ENCODE assay signal across 31 cellular contexts in genomic region chr9:127202461-127203139, GRCh38.
DNase-seq lines count a peak whose midpoint lies in the region; ATAC-seq, FAIRE-seq and TF ChIP-seq lines count a peak whose summit lies in the region.
"Had no signal": no experiment of that assay in that cellular context is flagged by ENCODE, and none has a peak within 500 bp of the region (broad histone marks: within the 10 kb centered on the region; RNA-seq: fewer than 3 reads in every experiment).

No MANE protein-coding gene starts in this region.

- FAIRE-seq in islet of Langerhans (lab: Jason Lieb, UNC): peak; percentile 95
- FAIRE-seq: GM18507 had no signal

- TF ChIP-seq POLR2A in sigmoid colon (IDR thresholded peaks at IDR 0.05): no peak

- TF ChIP-seq CTCF in WTC11 (IDR thresholded peaks at IDR 0.05) (no peak), sigmoid colon (IDR thresholded peaks at IDR 0.05) (no peak), natural killer cell (IDR thresholded peaks at IDR 0.05) (no peak)

- H3K4me3 ChIP-seq in sigmoid colon: no peak overlapping the region
- H3K4me3 ChIP-seq: breast epithelium, colonic mucosa, esophagus squamous epithelium, SJCRH30 had no signal

- peak overlapping the region; percentile 19; the same call in 1 of the 2 replicates for H3K27ac Mint-ChIP-seq in WTC11
- H3K27ac Mint-ChIP-seq in natural killer cell: no peak overlapping the region
- H3K27ac Mint-ChIP-seq: activated CD4-positive, alpha-beta T cell treated with anti-CD3 and anti-CD28 coated beads for 36 hours; activated T-cell treated with anti-CD3 and anti-CD28 coated beads, Interleukin-2, amount 50 U/mL, for 24 hours; natural killer cell treated with Interleukin-12 subunit alpha and Interleukin-12 subunit beta and Interleukin-15 and Interleukin-18, amount 100 ng/mL, for 72 hours; type B pancreatic cell had no signal

- H3K9me3 ChIP-seq in sigmoid colon: no peaks in the 10 kb centered on the region
- H3K9me3 ChIP-seq: breast epithelium, colonic mucosa, esophagus squamous epithelium, SJCRH30 had no signal

- H3K27me3 ChIP-seq in sigmoid colon: no peaks in the 10 kb centered on the region
- H3K27me3 ChIP-seq: breast epithelium, colonic mucosa, esophagus squamous epithelium, SJCRH30 had no signal

- H3K27ac ChIP-seq in sigmoid colon: peak overlapping the region in 3 of 4 donors; percentile 6 to 59 (median 30)
- H3K27ac ChIP-seq: colonic mucosa, esophagus squamous epithelium, parathyroid adenoma, SJCRH30 had no signal

- no peak for TF ChIP-seq EP300 in sigmoid colon (IDR thresholded peaks at IDR 0.05)

- CTCF ChIA-PET in WTC11 (lab: Charles Lee): interaction anchor here (2.0 to 9.5 kb wide), 2 partner anchors 11 to 255 kb away, joined by 8 to 63 read pairs; no protein-coding TSS in a partner anchor

- H3K36me3 Mint-ChIP-seq in WTC11: no peaks in the 10 kb centered on the region
- no peaks in the 10 kb centered on the region for H3K36me3 Mint-ChIP-seq in natural killer cell
- H3K36me3 Mint-ChIP-seq: natural killer cell treated with Interleukin-12 subunit alpha and Interleukin-12 subunit beta and Interleukin-15 and Interleukin-18, amount 100 ng/mL, for 72 hours; type B pancreatic cell had no signal

- intact Hi-C loops in sigmoid colon (cut with DNase I): no loop called here
- intact Hi-C loops in natural killer cell (cut with micrococcal nuclease): no loop called here

- peak; percentile 46 for DNase-seq in NCI-H2171 treated with DMSO at 0.1 percent for 48 hours (lab: John Stamatoyannopoulos, UW)
- no peak for DNase-seq in NCI-H2171 (lab: John Stamatoyannopoulos, UW)
- no peak for DNase-seq in WTC11 (ENCODE audit: low spot score)
- DNase-seq in sigmoid colon: no peak
- DNase-seq in natural killer cell: no peak
- DNase-seq in epidermal melanocyte (ENCODE audit: insufficient read length, low spot score): no peak
- DNase-seq in retina: no peak
- DNase-seq: 8988T; activated CD4-positive, alpha-beta T cell treated with anti-CD3 and anti-CD28 coated beads for 36 hours; activated gamma-delta T cell treated with Interleukin-2 at 50 U/mL for 16 hours; activated T-cell treated with anti-CD3 and anti-CD28 coated beads, Interleukin-2, amount 50 U/mL, for 24 hours; CD8-positive, alpha-beta memory T cell; colonic mucosa; esophagus squamous epithelium; GF-D8; head of caudate nucleus; KG1; midbrain; MM.1S; NCI-H1436 treated with DMSO at 0.1 percent for 48 hours; NCI-H524 treated with DMSO at 0.1 percent for 48 hours; SJCRH30; stimulated activated CD8-positive, alpha-beta memory T cell treated with anti-CD3 and anti-CD28 coated beads, Interleukin-4, amount 100 ng/mL, for 48 hours had no signal

- POLR2A ChIA-PET in WTC11 (lab: Charles Lee): no interaction called here

- WGBS in sigmoid colon, 2 donors: 88 to 92% methylated on average over 11 of the region's 11 CpGs

- no peaks in the 10 kb centered on the region; the same call in 1 of the 2 replicates for H3K27me3 Mint-ChIP-seq in WTC11 (ENCODE audit: low read depth)
- H3K27me3 Mint-ChIP-seq in natural killer cell (ENCODE audit: low read depth in 2 of 2): no peaks in the 10 kb centered on the region
- H3K27me3 Mint-ChIP-seq: activated T-cell treated with anti-CD3 and anti-CD28 coated beads, Interleukin-2, amount 50 U/mL, for 24 hours; natural killer cell treated with Interleukin-12 subunit alpha and Interleukin-12 subunit beta and Interleukin-15 and Interleukin-18, amount 100 ng/mL, for 72 hours; type B pancreatic cell had no signal

- H3K4me3 Mint-ChIP-seq in WTC11: no peak overlapping the region
- no peak overlapping the region for H3K4me3 Mint-ChIP-seq in natural killer cell
- H3K4me3 Mint-ChIP-seq: activated CD4-positive, alpha-beta T cell treated with anti-CD3 and anti-CD28 coated beads for 36 hours; activated T-cell treated with anti-CD3 and anti-CD28 coated beads, Interleukin-2, amount 50 U/mL, for 24 hours; natural killer cell treated with Interleukin-12 subunit alpha and Interleukin-12 subunit beta and Interleukin-15 and Interleukin-18, amount 100 ng/mL, for 72 hours; type B pancreatic cell had no signal

- peaks cover 0 to 54% (median 34%) of the 10 kb centered on the region in 4 donors for H3K4me1 ChIP-seq in sigmoid colon
- H3K4me1 ChIP-seq: colonic mucosa, parathyroid adenoma had no signal

- peaks cover 7% of the 10 kb centered on the region for H3K4me1 Mint-ChIP-seq in WTC11
- H3K4me1 Mint-ChIP-seq in natural killer cell: peaks cover 0 to 9% of the 10 kb centered on the region in 2 donors

- ATAC-seq in WTC11 (no peak), natural killer cell (no peak)
- ATAC-seq: activated CD4-positive, alpha-beta T cell treated with anti-CD3 and anti-CD28 coated beads for 36 hours; left lobe of liver; natural killer cell treated with Interleukin-12 subunit alpha and Interleukin-12 subunit beta and Interleukin-15 and Interleukin-18, amount 100 ng/mL, for 72 hours; Panc1 had no signal

- no peaks in the 10 kb centered on the region for H3K36me3 ChIP-seq in sigmoid colon
- H3K36me3 ChIP-seq: breast epithelium, colonic mucosa, esophagus squamous epithelium, SJCRH30 had no signal

- H3K9me3 Mint-ChIP-seq in WTC11 (no peaks in the 10 kb centered on the region), natural killer cell (no peaks in the 10 kb centered on the region)
- H3K9me3 Mint-ChIP-seq: activated T-cell treated with anti-CD3 and anti-CD28 coated beads, Interleukin-2, amount 50 U/mL, for 24 hours; CD8-positive, alpha-beta memory T cell; natural killer cell treated with Interleukin-12 subunit alpha and Interleukin-12 subunit beta and Interleukin-15 and Interleukin-18, amount 100 ng/mL, for 72 hours; type B pancreatic cell had no signal

TF ChIP-seq in WTC11, 78 proteins besides CTCF, POLR2A, EP300 and RAD21:
- TF ChIP-seq PRRX2 (CRISPR knock-in tag; IDR thresholded peaks at IDR 0.05) (no peak), JAZF1 (CRISPR knock-in tag; IDR thresholded peaks at IDR 0.05) (no peak), ATF6 (CRISPR knock-in tag; IDR thresholded peaks at IDR 0.05) (no peak), ZNF425 (CRISPR knock-in tag; conservative IDR thresholded peaks at IDR 0.05) (no peak), USF1 (CRISPR knock-in tag; IDR thresholded peaks at IDR 0.05) (no peak)
